In the genomic region with DNA sequence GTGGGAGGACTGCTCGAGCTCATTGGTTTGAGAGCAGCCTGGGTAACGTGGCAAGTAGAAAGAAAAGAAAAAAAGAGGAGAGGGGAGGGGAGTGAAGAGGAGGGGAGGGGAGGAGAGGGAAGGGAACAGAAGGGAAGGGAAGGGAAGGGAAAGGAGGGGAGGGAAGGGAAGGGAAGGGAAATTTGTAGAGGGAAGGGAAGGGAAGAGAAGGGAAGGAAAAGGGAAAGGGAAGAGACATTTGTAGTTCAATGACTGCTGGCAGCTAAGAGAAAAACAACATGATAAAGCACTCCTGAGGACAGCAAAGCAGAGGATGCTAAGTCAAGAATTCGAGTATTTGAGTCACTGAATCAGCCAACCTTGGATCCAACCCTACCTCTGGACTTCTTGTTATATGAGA, we compare ENCODE assay signal across 19 cellular contexts. TPM values are rescaled to one million over a fixed set of nuclear protein-coding genes. Genes with fewer than 3 reads are reported as not detected.
DNase-seq lines count a peak whose midpoint lies in the region; ATAC-seq and TF ChIP-seq lines count a peak whose summit lies in the region.
"Had no signal": no experiment of that assay in that cellular context is flagged by ENCODE, and none has a peak within 500 bp of the region (broad histone marks: within the 10 kb centered on the region; RNA-seq: fewer than 3 reads in every experiment).

No MANE protein-coding gene starts in this region.

- H3K4me1 Mint-ChIP-seq in GM23338 (no peaks in the 10 kb centered on the region), MCF 10A (ENCODE audit: insufficient read depth, unreplicated experiment) (no peaks in the 10 kb centered on the region)
- H3K4me1 Mint-ChIP-seq in dendritic cell treated with granulocyte-macrophage colony-stimulating factor and Interleukin-4, amounts not matched to agents 40 ng/mL and 50 ng/mL, for 4 days (ENCODE audit: low read depth), result peaks cover 41% of the 10 kb centered on the region
- peaks cover 50% of the 10 kb centered on the region for H3K4me1 Mint-ChIP-seq in stimulated activated memory B cell treated with anti-CD40 and anti-IgM and Interleukin-4, amounts not matched to agents 10 μg/mL and 1 μg/mL and 100 μg/mL, for 72 hours

- H3K27ac ChIP-seq in BLaER1 (no peak overlapping the region), GM23338 (ENCODE audit: low read depth) (no peak overlapping the region)
- H3K27ac ChIP-seq: GM23248, KMS-11 had no signal

- no peak for ATAC-seq in GM23338
- ATAC-seq in stimulated activated memory B cell treated with anti-CD40 and anti-IgM and Interleukin-4, amounts not matched to agents 10 μg/mL and 1 μg/mL and 100 μg/mL, for 72 hours, result no peak
- ATAC-seq: HCT116 had no signal

- no peaks in the 10 kb centered on the region for H4K20me1 ChIP-seq in BLaER1
- H4K20me1 ChIP-seq in GM23338 (replicated peaks; ENCODE audit: insufficient read depth), result no peaks in the 10 kb centered on the region

- BruUV-seq in MCF 10A (replicated peaks; lab: Mats Ljungman, UMichigan), result no TSS peak

- no peaks in the 10 kb centered on the region for H3F3A ChIP-seq in GM23338 (replicated peaks; ENCODE audit: low read depth)

- POLR2A ChIA-PET in MCF 10A (lab: Yijun Ruan, JAX), result no interaction called here

- H3K36me3 ChIP-seq in BLaER1, result no peaks in the 10 kb centered on the region
- no peaks in the 10 kb centered on the region for H3K36me3 ChIP-seq in GM23338 (ENCODE audit: insufficient read depth)
- H3K36me3 ChIP-seq: BE2C had no signal

- H3K36me3 Mint-ChIP-seq in GM23338 (ENCODE audit: low read depth), result no peaks in the 10 kb centered on the region
- no peaks in the 10 kb centered on the region for H3K36me3 Mint-ChIP-seq in dendritic cell treated with granulocyte-macrophage colony-stimulating factor and Interleukin-4, amounts not matched to agents 40 ng/mL and 50 ng/mL, for 4 days (ENCODE audit: low read depth)
- no peaks in the 10 kb centered on the region for H3K36me3 Mint-ChIP-seq in stimulated activated memory B cell treated with anti-CD40 and anti-IgM and Interleukin-4, amounts not matched to agents 10 μg/mL and 1 μg/mL and 100 μg/mL, for 72 hours
- H3K36me3 Mint-ChIP-seq in MCF 10A (ENCODE audit: insufficient read depth, unreplicated experiment), result no peaks in the 10 kb centered on the region
- H3K36me3 Mint-ChIP-seq: CD4-positive, alpha-beta memory T cell had no signal

- H3K9me3 Mint-ChIP-seq in GM23338 (no peaks in the 10 kb centered on the region), MCF 10A (ENCODE audit: unreplicated experiment) (no peaks in the 10 kb centered on the region)
- no peaks in the 10 kb centered on the region for H3K9me3 Mint-ChIP-seq in dendritic cell treated with granulocyte-macrophage colony-stimulating factor and Interleukin-4, amounts not matched to agents 40 ng/mL and 50 ng/mL, for 4 days
- no peaks in the 10 kb centered on the region for H3K9me3 Mint-ChIP-seq in stimulated activated memory B cell treated with anti-CD40 and anti-IgM and Interleukin-4, amounts not matched to agents 10 μg/mL and 1 μg/mL and 100 μg/mL, for 72 hours
- H3K9me3 Mint-ChIP-seq: CD14-positive monocyte; CD4-positive, alpha-beta memory T cell; HFFc6 had no signal

- H3K4me3 Mint-ChIP-seq in GM23338 (no peak overlapping the region), MCF 10A (ENCODE audit: unreplicated experiment) (no peak overlapping the region)
- H3K4me3 Mint-ChIP-seq in dendritic cell treated with granulocyte-macrophage colony-stimulating factor and Interleukin-4, amounts not matched to agents 40 ng/mL and 50 ng/mL, for 4 days, result no peak overlapping the region
- H3K4me3 Mint-ChIP-seq in stimulated activated memory B cell treated with anti-CD40 and anti-IgM and Interleukin-4, amounts not matched to agents 10 μg/mL and 1 μg/mL and 100 μg/mL, for 72 hours, result no peak overlapping the region
- H3K4me3 Mint-ChIP-seq: CD14-positive monocyte; CD4-positive, alpha-beta memory T cell; HFFc6 had no signal

- H3K4me3 ChIP-seq in BLaER1 (no peak overlapping the region), GM23338 (no peak overlapping the region)
- H3K4me3 ChIP-seq: GM12878, GM23248 had no signal

- no peak overlapping the region for H2AFZ ChIP-seq in GM23338
- H2AFZ ChIP-seq: GM23248 had no signal

- H3K27me3 Mint-ChIP-seq in GM23338 (ENCODE audit: insufficient read depth, low read depth, poor library complexity), result peaks cover 1% of the 10 kb centered on the region
- no peaks in the 10 kb centered on the region for H3K27me3 Mint-ChIP-seq in dendritic cell treated with granulocyte-macrophage colony-stimulating factor and Interleukin-4, amounts not matched to agents 40 ng/mL and 50 ng/mL, for 4 days
- no peaks in the 10 kb centered on the region for H3K27me3 Mint-ChIP-seq in stimulated activated memory B cell treated with anti-CD40 and anti-IgM and Interleukin-4, amounts not matched to agents 10 μg/mL and 1 μg/mL and 100 μg/mL, for 72 hours
- no peaks in the 10 kb centered on the region for H3K27me3 Mint-ChIP-seq in MCF 10A (ENCODE audit: insufficient read depth, unreplicated experiment)
- H3K27me3 Mint-ChIP-seq: CD4-positive, alpha-beta memory T cell had no signal

- H3K79me2 ChIP-seq in GM23338 (replicated peaks; ENCODE audit: insufficient read depth), result no peaks in the 10 kb centered on the region

- peaks cover 11% of the 10 kb centered on the region for H3K4me1 ChIP-seq in BLaER1
- H3K4me1 ChIP-seq in GM23338 (ENCODE audit: insufficient read depth), result no peaks in the 10 kb centered on the region
- H3K4me1 ChIP-seq: BE2C had no signal

- H3K4me2 ChIP-seq in BLaER1 (peak overlapping the region; percentile 40; the same call in 1 of the 2 replicates), GM23338 (no peak overlapping the region)
- H3K4me2 ChIP-seq: KMS-11 had no signal

- H3K27me3 ChIP-seq in BLaER1 (no peaks in the 10 kb centered on the region), GM23338 (ENCODE audit: insufficient read depth) (no peaks in the 10 kb centered on the region)
- H3K27me3 ChIP-seq: BE2C had no signal

- TF ChIP-seq CTCF in GM23338 (conservative IDR thresholded peaks at IDR 0.05; ENCODE audit: low read depth in 2 of 2), result no peak
- no peak for TF ChIP-seq CTCF in MCF 10A (IDR thresholded peaks at IDR 0.05; ENCODE audit: unreplicated experiment)

- H3K9ac ChIP-seq in BLaER1, result no peak overlapping the region
- H3K9ac ChIP-seq: GM23248, KMS-11 had no signal

- H3K27ac Mint-ChIP-seq in GM23338 (no peak overlapping the region), MCF 10A (ENCODE audit: low read depth, unreplicated experiment) (no peak overlapping the region)
- peak overlapping the region; percentile 25 for H3K27ac Mint-ChIP-seq in dendritic cell treated with granulocyte-macrophage colony-stimulating factor and Interleukin-4, amounts not matched to agents 40 ng/mL and 50 ng/mL, for 4 days
- peak overlapping the region; percentile 89 for H3K27ac Mint-ChIP-seq in stimulated activated memory B cell treated with anti-CD40 and anti-IgM and Interleukin-4, amounts not matched to agents 10 μg/mL and 1 μg/mL and 100 μg/mL, for 72 hours
- H3K27ac Mint-ChIP-seq: CD4-positive, alpha-beta memory T cell; HFFc6 had no signal

- no peaks in the 10 kb centered on the region for H3K9me2 ChIP-seq in GM23338 (ENCODE audit: insufficient read depth)

- peak; percentile 2 for DNase-seq in GM23338 (ENCODE audit: low spot score)
- DNase-seq in SIG-M5 treated with dmso at 0.1 percent for 504 hours (lab: John Stamatoyannopoulos, UW; ENCODE audit: unreplicated experiment), result no peak
- DNase-seq in MCF 10A (ENCODE audit: unreplicated experiment), result no peak
- no peak for DNase-seq in DMS153 (lab: John Stamatoyannopoulos, UW)
- DNase-seq: BE2C; CD4-positive, alpha-beta memory T cell; DMS53; DND-41; EL; GM23248; H7; HFFc6 had no signal

- H3K9me3 ChIP-seq in BLaER1, result no peaks in the 10 kb centered on the region
- H3K9me3 ChIP-seq: BE2C had no signal

- intact Hi-C loops in dendritic cell treated with granulocyte-macrophage colony-stimulating factor and Interleukin-4, amounts not matched to agents 40 ng/mL and 50 ng/mL, for 4 days (cut with micrococcal nuclease), result no loop called here
- intact Hi-C loops in MCF 10A (cut with micrococcal nuclease), result no loop called here

- CTCF ChIA-PET in MCF 10A (lab: Yijun Ruan, JAX), result no interaction called here

TF ChIP-seq in GM23338, 12 proteins besides CTCF, POLR2A, EP300 and RAD21 (continues in another document):
- TF ChIP-seq JUNB (IDR thresholded peaks at IDR 0.05; ENCODE audit: unreplicated experiment), result no peak
- TF ChIP-seq ZNF331 (CRISPR knock-in tag; IDR thresholded peaks at IDR 0.05; ENCODE audit: low read depth), result no peak
- no peak for TF ChIP-seq STAT1 (IDR thresholded peaks at IDR 0.05; ENCODE audit: unreplicated experiment)
- TF ChIP-seq EZH2phosphoT487 (IDR thresholded peaks at IDR 0.05; ENCODE audit: unreplicated experiment), result no peak

RNA-seq across cellular contexts. Expression of gene BMP2K, which starts 38.2 kb away (rescaled TPM):
- 32.5 and 36.9 TPM in 2 replicates for total RNA-seq in GM23338 (2014; rRNA removed; shearing (Covaris generic))
- polyA plus RNA-seq in GM23338 (2016; fragmentation: Nextera tagmentation; extraction: Ambion mirVana), result 7.1 and 8.2 TPM in 2 replicates
- total RNA-seq in MCF 10A (2022), result 47.3 and 50.4 TPM in 2 replicates

Comparison
In these comparisons a context has a peak if more than half of its experiments do, and no peak if none do; other contexts are left out.
1. H3K27ac Mint-ChIP-seq: peak in dendritic cell treated with granulocyte-macrophage colony-stimulating factor and Interleukin-4, amounts not matched to agents 40 ng/mL and 50 ng/mL, for 4 days (single experiment) and stimulated activated memory B cell treated with anti-CD40 and anti-IgM and Interleukin-4, amounts not matched to agents 10 μg/mL and 1 μg/mL and 100 μg/mL, for 72 hours (single experiment); none in GM23338 (single experiment) and MCF 10A (single experiment).